Comparison of ENCODE assay signal across 14 cellular contexts in the genomic region with DNA sequence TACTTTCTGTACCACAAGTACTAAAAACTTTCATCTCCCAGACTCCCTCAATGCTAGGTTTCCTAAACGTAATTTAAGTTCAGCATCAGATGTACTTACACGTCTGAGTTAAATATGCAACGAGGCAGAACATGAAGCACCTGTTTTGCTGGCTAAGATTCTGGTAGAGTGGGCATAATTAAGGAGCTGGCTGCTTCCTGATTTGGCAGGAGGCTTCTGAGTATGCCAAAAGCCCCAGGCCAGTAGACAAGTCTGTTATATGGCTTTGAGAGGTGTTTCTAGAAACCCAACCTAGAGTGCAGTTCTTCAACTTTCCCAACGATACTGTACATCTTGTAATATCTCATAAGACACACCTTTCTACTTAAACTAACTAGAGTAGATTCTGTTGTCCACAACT. TPM values are rescaled to one million over a fixed set of nuclear protein-coding genes. Genes with fewer than 3 reads are reported as not detected.
DNase-seq lines count a peak whose midpoint lies in the region; ATAC-seq, FAIRE-seq and TF ChIP-seq lines count a peak whose summit lies in the region.
"Had no signal": no experiment of that assay in that cellular context is flagged by ENCODE, and none has a peak within 500 bp of the region (broad histone marks: within the 10 kb centered on the region; RNA-seq: fewer than 3 reads in every experiment).

No MANE protein-coding gene starts in this region.

- H3K27ac ChIP-seq in GM12878 (ENCODE audit: control insufficient read depth, insufficient read depth) (no peak overlapping the region), skeletal muscle tissue (ENCODE audit: low read depth, low read length) (peak overlapping the region; percentile 6)
- H3K27ac ChIP-seq: RWPE1 had no signal

- peaks cover 8% of the 10 kb centered on the region; the same call in 1 of the 2 replicates for H3K4me1 ChIP-seq in GM12878 (ENCODE audit: control insufficient read depth, insufficient read depth, low read length)
- peaks cover 13 to 33% (median 13%) of the 10 kb centered on the region in 3 donors for H3K4me1 ChIP-seq in skeletal muscle tissue (ENCODE audit: control insufficient read depth in 3 of 3, insufficient read depth in 3 of 3, low read length in 3 of 3)
- H3K4me1 ChIP-seq: Caco-2 had no signal

- RAD21 ChIA-PET in GM12878 (lab: Charles Lee; ENCODE audit: unreplicated experiment): interaction anchor here (1.2 to 5.7 kb wide), 7 partner anchors 9 to 280 kb away, joined by 3 to 41 read pairs (median 6); partner anchors contain the start of gene TICAM2

- in situ Hi-C loops in GM12878 (cut with MboI): loop anchor here (25.0 kb wide), 1 partner anchor 1151 kb away; no protein-coding TSS in a partner anchor

- no peak for FAIRE-seq in GM12878 (lab: Jason Lieb, UNC)
- FAIRE-seq: H54 had no signal

- intact Hi-C loops in GM12878 (cut with micrococcal nuclease; ENCODE audit: unreplicated experiment): loop anchor here (5.0 kb wide), 2 partner anchors 196 to 211 kb away; no protein-coding TSS in a partner anchor

- no peak for TF ChIP-seq EP300 in GM12878 (IDR thresholded peaks at IDR 0.05; ENCODE audit: borderline replicate concordance in 1 of 2, control insufficient read depth in 1 of 2, low read depth in 2 of 2, low read length in 2 of 2)

- H3K9ac ChIP-seq in GM12878 (ENCODE audit: control insufficient read depth, insufficient read depth, low read length): no peak overlapping the region
- no peak overlapping the region for H3K9ac ChIP-seq in skeletal muscle tissue (ENCODE audit: low read depth in 1 of 3, low read length in 3 of 3)

- H3K9me3 ChIP-seq in GM12878 (replicated peaks; ENCODE audit: control insufficient read depth, insufficient read depth, low read length) (no peaks in the 10 kb centered on the region; the same call in 2 of the 3 replicates), skeletal muscle tissue (ENCODE audit: control insufficient read depth in 3 of 3, low read length in 3 of 3) (no peaks in the 10 kb centered on the region)
- H3K9me3 ChIP-seq: Caco-2 had no signal

- TF ChIP-seq CTCF in GM12878 (IDR thresholded peaks at IDR 0.05 in 2 of 3, conservative IDR thresholded peaks at IDR 0.05 in 1 of 3; ENCODE audit: control insufficient read depth in 2 of 3, extremely low read depth in 1 of 3, insufficient read depth in 1 of 3, low read depth in 3 of 3, low read length in 3 of 3): no peak

- H3K36me3 ChIP-seq in GM12878 (ENCODE audit: control insufficient read depth in 2 of 2, insufficient read depth in 2 of 2, low read length in 1 of 2): peaks cover 0 to 3% of the 10 kb centered on the region in 2 experiments; a peak in 1 of 4 replicates
- no peaks in the 10 kb centered on the region for H3K36me3 ChIP-seq in skeletal muscle tissue (ENCODE audit: control insufficient read depth in 3 of 3, insufficient read depth in 3 of 3, low read length in 3 of 3)

- POLR2A ChIA-PET in GM12878 (lab: Charles Lee): interaction anchor here (1.2 to 1.8 kb wide), 2 partner anchors 11 to 35 kb away, joined by 4 to 5 read pairs; no protein-coding TSS in a partner anchor

- peak; percentile 23 for DNase-seq in NCI-H2171 treated with DMSO at 0.1 percent for 48 hours (lab: John Stamatoyannopoulos, UW)
- DNase-seq in NCI-H2171 (lab: John Stamatoyannopoulos, UW): no peak
- DNase-seq in GM12878 (ENCODE audit: low read depth, low spot score): no peak
- DNase-seq in NCI-H524 (lab: John Stamatoyannopoulos, UW): no peak
- DNase-seq: Caco-2, GDM1, NCI-H1436 treated with DMSO at 0.1 percent for 48 hours, NCI-H2081, NCI-H82 had no signal

- H3K27me3 ChIP-seq in GM12878 (replicated peaks in 1 of 2; ENCODE audit: control insufficient read depth in 2 of 2, insufficient read depth in 2 of 2, low read length in 1 of 2) (no peaks in the 10 kb centered on the region), skeletal muscle tissue (ENCODE audit: control insufficient read depth in 3 of 3, insufficient read depth in 3 of 3, low read length in 3 of 3) (no peaks in the 10 kb centered on the region)

- BruUV-seq in GM12878 (replicated peaks; lab: Mats Ljungman, UMichigan): no TSS peak

- no peak for TF ChIP-seq POLR2A in GM12878 (IDR thresholded peaks at IDR 0.05; ENCODE audit: low read depth, low read length)

- H4K20me1 ChIP-seq in GM12878 (ENCODE audit: control insufficient read depth, insufficient read depth): no peaks in the 10 kb centered on the region

- ATAC-seq in HG02642 (IDR thresholded peaks at IDR 0.05; ENCODE audit: poor library complexity, unreplicated experiment) (peak; percentile 46), GM12878 (peak; percentile 58), HG03025 (IDR thresholded peaks at IDR 0.05; ENCODE audit: low FRiP score, unreplicated experiment) (no peak)

- H3K4me3 ChIP-seq in GM12878 (no peak overlapping the region), skeletal muscle tissue (ENCODE audit: low read length in 3 of 3) (no peak overlapping the region)

- H2AFZ ChIP-seq in GM12878 (ENCODE audit: control insufficient read depth, low read depth, low read length): no peak overlapping the region

- peaks cover 2% of the 10 kb centered on the region for H3K79me2 ChIP-seq in GM12878 (ENCODE audit: control insufficient read depth, insufficient read depth, low read length)

- WGBS in GM12878 (ENCODE audit: insufficient coverage, insufficient replicate concordance, low lambda C conversion rate, missing lambda C conversion rate): 4% methylated on average over 4 of the region's 4 CpGs

- no peak for TF ChIP-seq RAD21 in GM12878 (IDR thresholded peaks at IDR 0.05; ENCODE audit: insufficient read depth, low read depth, low read length)

- CTCF ChIA-PET in GM12878 (lab: Yijun Ruan, JAX): interaction anchor here (0.9 to 6.0 kb wide), 8 partner anchors 10 to 326 kb away, joined by 3 to 85 read pairs (median 8); partner anchors contain the start of gene PGGT1B

- SMC1A ChIA-PET in GM12878 (lab: Charles Lee; ENCODE audit: uncharacterized antibody, unreplicated experiment): interaction anchor here (0.9 to 5.6 kb wide), 11 partner anchors 12 to 283 kb away, joined by 3 to 48 read pairs (median 4); partner anchors contain the start of genes FEM1C and TICAM2

- H3K4me2 ChIP-seq in GM12878 (ENCODE audit: control insufficient read depth, insufficient read depth): no peak overlapping the region

RNA-seq across cellular contexts. Expression of gene TICAM2, which starts 13.6 kb away (rescaled TPM):
- total RNA-seq in GM12878 (2013; cell fraction: nucleolus; rRNA removed): 1.2 TPM in 2 replicates
- total RNA-seq in GM12878 (2014; rRNA removed): 2.5 and 3.5 TPM in 2 replicates
- total RNA-seq in GM12878 (2014; rRNA removed; fragmentation: Illumina TruSeq; extraction: Trizol): 5.9 and 6.3 TPM in 2 replicates
- 5.6 and 6.2 TPM in 2 replicates for total RNA-seq in GM12878 (2021)
- polyA plus RNA-seq in GM12878 (2011; ENCODE audit: low read depth): 2.9 TPM
- polyA plus RNA-seq in GM12878 (2011; rRNA removed): 0.12 and 0.14 TPM in 2 replicates
- 0.10 and 0.16 TPM in 2 replicates for polyA plus RNA-seq in GM12878 (2011; cell fraction: cytosol; rRNA removed)
- polyA plus RNA-seq in GM12878 (2011; cell fraction: nucleus; rRNA removed): 0.13 and 0.31 TPM in 2 replicates
- 2.6 and 4.1 TPM in 2 replicates for polyA plus RNA-seq in GM12878 (2012)
- 7.0 and 7.9 TPM in 2 replicates for polyA plus RNA-seq in GM12878 (2014; fragmentation: Illumina TruSeq; extraction: Trizol)
- 1 to 10 TPM; 1.8 to 2.3 TPM for polyA plus RNA-seq in GM12878 (2014; fragmentation: Nextera tagmentation; extraction: Ambion mirVana)
- 2.5 and 2.7 TPM in 2 replicates for polyA plus RNA-seq in GM12878 (2014; rRNA removed)
- 1 to 10 TPM; 3.3 to 4.3 TPM for polyA plus RNA-seq in GM12878 (2016; fragmentation: Nextera tagmentation; extraction: Ambion mirVana)
- polyA minus RNA-seq in GM12878 (2011; rRNA and poly(A)+ RNA removed): 0.05 TPM in 1 of 2 replicates, not detected in the other
- 0.31 and 0.40 TPM in 2 replicates for polyA minus RNA-seq in GM12878 (2011; cell fraction: cytosol; rRNA and poly(A)+ RNA removed)
- 0.97 and 1.1 TPM in 2 replicates for polyA minus RNA-seq in GM12878 (2011; cell fraction: nucleus; rRNA and poly(A)+ RNA removed)
- total RNA-seq in skeletal muscle tissue: 2.6 TPM

RNA-seq across cellular contexts. Expression of gene TMED7, which starts 37.2 kb away (rescaled TPM):
- total RNA-seq in GM12878 (2013; cell fraction: nucleolus; rRNA removed): 43.2 and 44.6 TPM in 2 replicates
- total RNA-seq in GM12878 (2014; rRNA removed) (21.9 and 28.3 TPM in 2 replicates), GM12878 (2014; rRNA removed; fragmentation: Illumina TruSeq; extraction: Trizol) (26.0 and 26.2 TPM in 2 replicates), GM12878 (2021) (35.6 and 37.0 TPM in 2 replicates), skeletal muscle tissue (50.1 TPM)
- 7.4 TPM for polyA plus RNA-seq in GM12878 (2011; ENCODE audit: low read depth)
- polyA plus RNA-seq in GM12878 (2011; rRNA removed) (24.3 and 37.2 TPM in 2 replicates), GM12878 (2014; fragmentation: Illumina TruSeq; extraction: Trizol) (18.8 and 26.9 TPM in 2 replicates), GM12878 (2014; fragmentation: Nextera tagmentation; extraction: Ambion mirVana) (10 to 100 TPM in 1 of 2 experiments, 1 to 10 TPM in 1; 8.0 to 10.3 TPM), GM12878 (2014; rRNA removed) (26.0 and 37.3 TPM in 2 replicates), GM12878 (2016; fragmentation: Nextera tagmentation; extraction: Ambion mirVana) (10 to 100 TPM; 29.1 to 29.7 TPM)
- polyA plus RNA-seq in GM12878 (2011; cell fraction: cytosol; rRNA removed): 17.2 and 25.6 TPM in 2 replicates
- 8.5 and 12.6 TPM in 2 replicates for polyA plus RNA-seq in GM12878 (2011; cell fraction: nucleus; rRNA removed)
- 17.9 and 23.0 TPM in 2 replicates for polyA plus RNA-seq in GM12878 (2012)
- polyA minus RNA-seq in GM12878 (2011; rRNA and poly(A)+ RNA removed): 15.8 and 23.5 TPM in 2 replicates
- polyA minus RNA-seq in GM12878 (2011; cell fraction: cytosol; rRNA and poly(A)+ RNA removed): 10.3 and 13.8 TPM in 2 replicates
- 13.1 and 22.6 TPM in 2 replicates for polyA minus RNA-seq in GM12878 (2011; cell fraction: nucleus; rRNA and poly(A)+ RNA removed)

RNA-seq across cellular contexts. Expression of gene FEM1C, which starts 44.1 kb away (rescaled TPM):
- 26.1 and 26.4 TPM in 2 replicates for total RNA-seq in GM12878 (2013; cell fraction: nucleolus; rRNA removed)
- total RNA-seq in GM12878 (2014; rRNA removed) (9.8 and 11.6 TPM in 2 replicates), GM12878 (2014; rRNA removed; fragmentation: Illumina TruSeq; extraction: Trizol) (8.2 and 8.5 TPM in 2 replicates), GM12878 (2021) (10.3 and 10.9 TPM in 2 replicates), skeletal muscle tissue (39.1 TPM)
- 6.6 TPM for polyA plus RNA-seq in GM12878 (2011; ENCODE audit: low read depth)
- polyA plus RNA-seq in GM12878 (2011; rRNA removed) (15.6 and 20.1 TPM in 2 replicates), GM12878 (2014; fragmentation: Illumina TruSeq; extraction: Trizol) (8.9 and 10.7 TPM in 2 replicates), GM12878 (2014; fragmentation: Nextera tagmentation; extraction: Ambion mirVana) (1 to 10 TPM; 1.9 to 7.1 TPM), GM12878 (2014; rRNA removed) (4.7 and 5.7 TPM in 2 replicates), GM12878 (2016; fragmentation: Nextera tagmentation; extraction: Ambion mirVana) (1 to 10 TPM; 7.2 to 7.4 TPM)
- polyA plus RNA-seq in GM12878 (2011; cell fraction: cytosol; rRNA removed): 4.9 and 7.5 TPM in 2 replicates
- polyA plus RNA-seq in GM12878 (2011; cell fraction: nucleus; rRNA removed): 4.7 and 5.6 TPM in 2 replicates
- polyA plus RNA-seq in GM12878 (2012): 10.1 and 11.3 TPM in 2 replicates
- polyA minus RNA-seq in GM12878 (2011; rRNA and poly(A)+ RNA removed): 17.5 and 24.4 TPM in 2 replicates
- polyA minus RNA-seq in GM12878 (2011; cell fraction: cytosol; rRNA and poly(A)+ RNA removed): 7.6 and 7.9 TPM in 2 replicates
- polyA minus RNA-seq in GM12878 (2011; cell fraction: nucleus; rRNA and poly(A)+ RNA removed): 10.2 and 11.9 TPM in 2 replicates
